13 cellular contexts compared by ENCODE assay signal in genomic region chr2:172968061-172968469, GRCh38.
DNase-seq lines count a peak whose midpoint lies in the region; ATAC-seq, FAIRE-seq and TF ChIP-seq lines count a peak whose summit lies in the region.
"Had no signal": no experiment of that assay in that cellular context is flagged by ENCODE, and none has a peak within 500 bp of the region (broad histone marks: within the 10 kb centered on the region; RNA-seq: fewer than 3 reads in every experiment).

No MANE protein-coding gene starts in this region.

- FAIRE-seq in pancreas (lab: Jason Lieb, UNC), result no peak

- H3K27ac ChIP-seq in pancreas, result no peak overlapping the region
- no peak overlapping the region for H3K27ac ChIP-seq in GM23338 (ENCODE audit: low read depth)

- H4K20me1 ChIP-seq in GM23338 (replicated peaks; ENCODE audit: insufficient read depth), result no peaks in the 10 kb centered on the region

- H3K4me3 ChIP-seq in pancreas (no peak overlapping the region), GM23338 (no peak overlapping the region)

- no peaks in the 10 kb centered on the region for H3K9me3 ChIP-seq in pancreas

- peaks cover 11% of the 10 kb centered on the region for H3K4me1 Mint-ChIP-seq in GM23338
- H3K4me1 Mint-ChIP-seq: immature natural killer cell had no signal

- intact Hi-C loops in pancreas (cut with DNase I), result no loop called here

- TF ChIP-seq CTCF in pancreas (IDR thresholded peaks at IDR 0.05) (no peak), GM23338 (conservative IDR thresholded peaks at IDR 0.05; ENCODE audit: low read depth in 2 of 2) (no peak)

- H3K9me2 ChIP-seq in GM23338 (ENCODE audit: insufficient read depth), result peaks cover 9% of the 10 kb centered on the region; the same call in 1 of the 2 replicates

- no peaks in the 10 kb centered on the region for H3K9me3 Mint-ChIP-seq in GM23338
- H3K9me3 Mint-ChIP-seq: CD4-positive, alpha-beta memory T cell; immature natural killer cell had no signal

- no peaks in the 10 kb centered on the region for H3F3A ChIP-seq in GM23338 (replicated peaks; ENCODE audit: low read depth)

- in situ Hi-C loops in Caki2 (cut with HindIII; ENCODE audit: low pct_unique_long_range_greater_than_20kb, low sequenced_read_pairs), result no loop called here

- H3K27me3 Mint-ChIP-seq in GM23338 (ENCODE audit: insufficient read depth, low read depth, poor library complexity), result peaks cover 3% of the 10 kb centered on the region

- DNase-seq in Caki2 (ENCODE audit: low read depth) (peak; percentile 11), T1000 (lab: John Stamatoyannopoulos, UW) (peak; percentile 32), glomerular visceral epithelial cell (ENCODE audit: extremely low spot score) (peak; percentile 74), pancreas (peak in 4 of 6 donors; percentile 29 to 50 (median 44)), GM23338 (ENCODE audit: low spot score) (no peak), NCI-H69 (lab: John Stamatoyannopoulos, UW) (no peak), cortex of kidney (lab: John Stamatoyannopoulos, UW) (no peak), cerebellar cortex (ENCODE audit: low spot score) (no peak)
- DNase-seq: activated CD4-positive, alpha-beta T cell treated with anti-CD3 and anti-CD28 coated beads, Interleukin-2, amount 50 U/mL, for 4 hours; CD4-positive, alpha-beta memory T cell; cerebellar nuclear complex; immature natural killer cell; NCI-H1694 treated with DMSO at 0.1 percent for 48 hours had no signal

- H3K4me1 ChIP-seq in pancreas, result peaks cover 0 to 13% (median 8%) of the 10 kb centered on the region in 3 donors
- peaks cover 2% of the 10 kb centered on the region; the same call in 1 of the 2 replicates for H3K4me1 ChIP-seq in GM23338 (ENCODE audit: insufficient read depth)

- H3K27ac Mint-ChIP-seq in GM23338, result no peak overlapping the region
- H3K27ac Mint-ChIP-seq: immature natural killer cell had no signal

- H3K36me3 Mint-ChIP-seq in GM23338 (ENCODE audit: low read depth), result no peaks in the 10 kb centered on the region
- H3K36me3 Mint-ChIP-seq: CD4-positive, alpha-beta memory T cell; immature natural killer cell had no signal

- H3K27me3 ChIP-seq in pancreas (no peaks in the 10 kb centered on the region), GM23338 (ENCODE audit: insufficient read depth) (no peaks in the 10 kb centered on the region)

- WGBS in pancreas, 2 donors, result 37 to 40% methylated on average over 7 of the region's 7 CpGs

- H3K79me2 ChIP-seq in GM23338 (replicated peaks; ENCODE audit: insufficient read depth), result no peaks in the 10 kb centered on the region

- peak; percentile 71 to 81 (median 76) for ATAC-seq in pancreas
- no peak for ATAC-seq in GM23338

- H2AFZ ChIP-seq in GM23338, result no peak overlapping the region

- H3K36me3 ChIP-seq in pancreas (no peaks in the 10 kb centered on the region), GM23338 (ENCODE audit: insufficient read depth) (no peaks in the 10 kb centered on the region)

- no peak overlapping the region for H3K4me3 Mint-ChIP-seq in GM23338
- H3K4me3 Mint-ChIP-seq: CD4-positive, alpha-beta memory T cell; immature natural killer cell had no signal

- no peak overlapping the region for H3K4me2 ChIP-seq in GM23338

TF ChIP-seq in GM23338, 12 proteins besides CTCF, POLR2A, EP300 and RAD21:
- TF ChIP-seq EZH2phosphoT487 (IDR thresholded peaks at IDR 0.05; ENCODE audit: unreplicated experiment) (no peak), NANOG (IDR thresholded peaks at IDR 0.05; ENCODE audit: borderline replicate concordance) (no peak), JUNB (IDR thresholded peaks at IDR 0.05; ENCODE audit: unreplicated experiment) (no peak), ZNF114 (CRISPR knock-in tag; IDR thresholded peaks at IDR 0.05) (no peak)
- TF ChIP-seq, protein P1, sequence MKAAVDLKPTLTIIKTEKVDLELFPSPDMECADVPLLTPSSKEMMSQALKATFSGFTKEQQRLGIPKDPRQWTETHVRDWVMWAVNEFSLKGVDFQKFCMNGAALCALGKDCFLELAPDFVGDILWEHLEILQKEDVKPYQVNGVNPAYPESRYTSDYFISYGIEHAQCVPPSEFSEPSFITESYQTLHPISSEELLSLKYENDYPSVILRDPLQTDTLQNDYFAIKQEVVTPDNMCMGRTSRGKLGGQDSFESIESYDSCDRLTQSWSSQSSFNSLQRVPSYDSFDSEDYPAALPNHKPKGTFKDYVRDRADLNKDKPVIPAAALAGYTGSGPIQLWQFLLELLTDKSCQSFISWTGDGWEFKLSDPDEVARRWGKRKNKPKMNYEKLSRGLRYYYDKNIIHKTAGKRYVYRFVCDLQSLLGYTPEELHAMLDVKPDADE (IDR thresholded peaks at IDR 0.05), result no peak
TF ChIP-seq in GM23338: peak in this region for 0.

Comparison
In these comparisons a context has a peak if more than half of its experiments do, and no peak if none do; other contexts are left out.
1. DNase-seq: peak in Caki2 (single experiment), T1000 (single experiment), glomerular visceral epithelial cell (single experiment) and pancreas (4 of 6); none in GM23338 (single experiment), NCI-H69 (single experiment), cortex of kidney (single experiment) and cerebellar cortex (single experiment).